11 cellular contexts compared by ENCODE assay signal in genomic region chr3:195237981-195238625, GRCh38. TPM values are rescaled to one million over a fixed set of nuclear protein-coding genes. Genes with fewer than 3 reads are reported as not detected.
A peak's percentile ranks its signal among the peaks of the same experiment; 100 is the strongest.
DNase-seq lines count a peak whose midpoint lies in the region; ATAC-seq and TF ChIP-seq lines count a peak whose summit lies in the region.
"Had no signal": no experiment of that assay in that cellular context is flagged by ENCODE, and none has a peak within 500 bp of the region (broad histone marks: within the 10 kb centered on the region; RNA-seq: fewer than 3 reads in every experiment).

No MANE protein-coding gene starts in this region.

- H3K4me1 Mint-ChIP-seq in CD4-positive, alpha-beta T cell (ENCODE audit: low read depth), result no peaks in the 10 kb centered on the region

- 0 out of 2 replicates have a peak overlapping the region, but pooled peaks have one; percentile 13 for H3K27ac ChIP-seq in GM23248
- H3K27ac ChIP-seq in adipose tissue (ENCODE audit: low read depth, low read length), result peak overlapping the region; percentile 17
- peak overlapping the region; percentile 57 to 64 for H3K27ac ChIP-seq in prostate gland
- H3K27ac ChIP-seq in CD4-positive, alpha-beta T cell (ENCODE audit: low read depth, low read length), result no peak overlapping the region
- H3K27ac ChIP-seq: neural progenitor cell had no signal

- H3K36me3 ChIP-seq in GM23248 (ENCODE audit: low read depth), result no peaks in the 10 kb centered on the region
- H3K36me3 ChIP-seq in prostate gland, result no peaks in the 10 kb centered on the region
- peaks cover 28% of the 10 kb centered on the region for H3K36me3 ChIP-seq in MG63
- H3K36me3 ChIP-seq: neural progenitor cell had no signal

- H3K27me3 ChIP-seq in GM23248 (replicated peaks; ENCODE audit: insufficient read depth) (no peaks in the 10 kb centered on the region), prostate gland (replicated peaks; ENCODE audit: insufficient read depth) (no peaks in the 10 kb centered on the region), MG63 (no peaks in the 10 kb centered on the region)
- H3K27me3 ChIP-seq in CD4-positive, alpha-beta T cell (ENCODE audit: control insufficient read depth, insufficient read depth, low read length), result no peaks in the 10 kb centered on the region
- H3K27me3 ChIP-seq: neural progenitor cell had no signal

- H3F3A ChIP-seq in GM23248 (ENCODE audit: insufficient read depth), result no peaks in the 10 kb centered on the region

- intact Hi-C loops in prostate gland (cut with DNase I), result loop anchor here (5.0 kb wide), 1 partner anchor 91 kb away; no protein-coding TSS in a partner anchor
- intact Hi-C loops in CD4-positive, alpha-beta T cell (cut with DNase I, micrococcal nuclease), result no loop called here

- no peaks in the 10 kb centered on the region for H4K20me1 ChIP-seq in GM23248 (ENCODE audit: insufficient read depth)

- H3K79me2 ChIP-seq in GM23248 (ENCODE audit: insufficient read depth), result 0 out of 2 replicates have a peak, but pooled peaks cover 25% of the 10 kb centered on the region

- H3K9ac ChIP-seq in GM23248, result peak overlapping the region; percentile 45
- H3K9ac ChIP-seq: neural progenitor cell had no signal

- CTCF ChIA-PET in CD4-positive, alpha-beta T cell (lab: Charles Lee), result no interaction called here

- H3K9me3 Mint-ChIP-seq in CD4-positive, alpha-beta T cell, result peaks cover 7% of the 10 kb centered on the region

- no peak for TF ChIP-seq POLR2A in prostate gland (IDR thresholded peaks at IDR 0.05)

- peaks cover 7% of the 10 kb centered on the region; the same call in 1 of the 2 replicates for H3K4me1 ChIP-seq in GM23248 (ENCODE audit: insufficient read depth)
- H3K4me1 ChIP-seq in prostate gland (replicated peaks), result no peaks in the 10 kb centered on the region
- H3K4me1 ChIP-seq: neural progenitor cell had no signal

- H2AFZ ChIP-seq in GM23248, result peak overlapping the region; percentile 56
- H2AFZ ChIP-seq: neural progenitor cell had no signal

- no peak overlapping the region for H3K4me3 ChIP-seq in GM23248
- no peak overlapping the region for H3K4me3 ChIP-seq in prostate gland
- no peak overlapping the region for H3K4me3 ChIP-seq in MG63
- H3K4me3 ChIP-seq: neural progenitor cell had no signal

- in situ Hi-C loops in GM23248 (cut with MboI), result no loop called here

- peaks cover 11% of the 10 kb centered on the region for H3K36me3 Mint-ChIP-seq in CD4-positive, alpha-beta T cell (ENCODE audit: low read depth)

- H3K27me3 Mint-ChIP-seq in CD4-positive, alpha-beta T cell, result no peaks in the 10 kb centered on the region

- H3K27ac Mint-ChIP-seq in CD4-positive, alpha-beta T cell, result no peak overlapping the region
- H3K27ac Mint-ChIP-seq: neural progenitor cell had no signal

- no peak for TF ChIP-seq CTCF in prostate gland (IDR thresholded peaks at IDR 0.05)
- no peak for TF ChIP-seq CTCF in CD4-positive, alpha-beta T cell (IDR thresholded peaks at IDR 0.05)

- no peak for ATAC-seq in HG02798 (IDR thresholded peaks at IDR 0.05; ENCODE audit: poor library complexity, unreplicated experiment)
- no peak for ATAC-seq in CD4-positive, alpha-beta T cell (ENCODE audit: poor library complexity)

- POLR2A ChIA-PET in CD4-positive, alpha-beta T cell (lab: Charles Lee), result no interaction called here

- H3K4me2 ChIP-seq in GM23248 (ENCODE audit: unreplicated experiment), result peak overlapping the region; percentile 0
- H3K4me2 ChIP-seq: neural progenitor cell had no signal

- H3K9me3 ChIP-seq in GM23248 (ENCODE audit: low read depth) (no peaks in the 10 kb centered on the region), prostate gland (no peaks in the 10 kb centered on the region), MG63 (no peaks in the 10 kb centered on the region)
- H3K9me3 ChIP-seq in CD4-positive, alpha-beta T cell (ENCODE audit: control insufficient read depth, low read length), result peaks cover 9% of the 10 kb centered on the region

- peak; percentile 27 for DNase-seq in GM23248
- peak; percentile 50 for DNase-seq in islet precursor cell
- no peak for DNase-seq in prostate gland (ENCODE audit: low spot score)
- DNase-seq in NCI-H446 (lab: John Stamatoyannopoulos, UW), result no peak
- no peak for DNase-seq in MG63
- no peak for DNase-seq in CD4-positive, alpha-beta T cell
- DNase-seq: NCI-H526, SHP77 treated with DMSO at 0.1 percent for 48 hours had no signal

- 81 to 82% methylated on average over 18 of the region's 18 CpGs for WGBS in GM23248 (ENCODE audit: low coverage in 1 of 2, low lambda C conversion rate in 2 of 2, missing lambda C conversion rate in 2 of 2), 2 experiments
- 88 to 91% (median 88%) methylated on average over 18 of the region's 18 CpGs for WGBS in adipose tissue, 3 donors
- WGBS in prostate gland, result 72% methylated on average over 18 of the region's 18 CpGs

- H3K9me2 ChIP-seq in GM23248 (ENCODE audit: insufficient read depth), result no peaks in the 10 kb centered on the region

- H3K4me3 Mint-ChIP-seq in CD4-positive, alpha-beta T cell, result no peak overlapping the region
- H3K4me3 Mint-ChIP-seq: neural progenitor cell had no signal

RNA-seq across cellular contexts. Expression of gene XXYLT1, which starts 32.9 kb away (rescaled TPM):
- total RNA-seq in GM23248 (2014; rRNA removed; shearing (Covaris generic)), result 42.4 and 44.7 TPM in 2 replicates
- polyA plus RNA-seq in GM23248 (2016; fragmentation: Nextera tagmentation; extraction: Ambion mirVana), result 22.8 and 24.3 TPM in 2 replicates
- 1 to 10 TPM; 2.2 to 7.7 (median 4.6) TPM for polyA plus RNA-seq in adipose tissue
- total RNA-seq in prostate gland, result 10 to 100 TPM; 14.9 to 22.7 TPM
- 23.0 and 43.7 TPM in 2 replicates for total RNA-seq in MG63 (2014; rRNA removed; shearing (Covaris generic); ENCODE audit: low replicate concordance)
- 1 to 10 TPM; 3.1 to 3.7 TPM for total RNA-seq in CD4-positive, alpha-beta T cell

Comparison
In these comparisons a context has a peak if more than half of its experiments do, and no peak if none do; other contexts are left out.
1. DNase-seq: peak in GM23248 (single experiment) and islet precursor cell (single experiment); none in prostate gland (single experiment), NCI-H446 (0 of 2), MG63 (single experiment) and CD4-positive, alpha-beta T cell (0 of 10).